8 cellular contexts compared by ENCODE assay signal in genomic region chr12:20549115-20549719, GRCh38.
DNase-seq lines count a peak whose midpoint lies in the region; ATAC-seq and TF ChIP-seq lines count a peak whose summit lies in the region.

No MANE protein-coding gene starts in this region.

- H3K27me3 Mint-ChIP-seq in endothelial cell (ENCODE audit: unreplicated experiment) (no peaks in the 10 kb centered on the region), nephron (ENCODE audit: low read depth) (no peaks in the 10 kb centered on the region)

- TF ChIP-seq CTCF in LNCaP clone FGC (IDR thresholded peaks at IDR 0.05; ENCODE audit: control insufficient read depth, extremely low read depth, insufficient read depth) (peak; percentile 65), endothelial cell (IDR thresholded peaks at IDR 0.05; ENCODE audit: unreplicated experiment) (peak; percentile 40), nephron (IDR thresholded peaks at IDR 0.05; ENCODE audit: unreplicated experiment in 3 of 3) (peak; percentile 56 to 72 (median 70))

- H3K4me1 Mint-ChIP-seq in endothelial cell (ENCODE audit: unreplicated experiment) (no peaks in the 10 kb centered on the region), nephron (peaks cover 34% of the 10 kb centered on the region)

- H3K27ac Mint-ChIP-seq in endothelial cell (ENCODE audit: unreplicated experiment) (no peak overlapping the region), nephron (peak overlapping the region in 2 of 3 experiments; percentile 27 to 79)

- H3K36me3 Mint-ChIP-seq in endothelial cell (ENCODE audit: low read depth, unreplicated experiment) (no peaks in the 10 kb centered on the region), nephron (ENCODE audit: low read depth) (peaks cover 7% of the 10 kb centered on the region)

- H3K4me3 Mint-ChIP-seq in endothelial cell (ENCODE audit: unreplicated experiment): no peak overlapping the region
- no peak overlapping the region for H3K4me3 Mint-ChIP-seq in nephron

- H3K9me3 Mint-ChIP-seq in endothelial cell (ENCODE audit: unreplicated experiment) (no peaks in the 10 kb centered on the region), nephron (peaks cover 3% of the 10 kb centered on the region)

- no peak overlapping the region for H3K4me3 ChIP-seq in LNCaP clone FGC (ENCODE audit: low read depth, low read length)

- DNase-seq in DMS53 (lab: John Stamatoyannopoulos, UW) (peak; percentile 80), LNCaP clone FGC (ENCODE audit: low read depth) (no peak), endothelial cell (ENCODE audit: low spot score) (peak; percentile 35), middle frontal gyrus (ENCODE audit: extremely low spot score, low spot score) (no peak), NCI-H2171 treated with DMSO at 0.1 percent for 48 hours (lab: John Stamatoyannopoulos, UW) (no peak)

- ATAC-seq in esophagus mucosa (no peak), HG02678 (IDR thresholded peaks at IDR 0.05; ENCODE audit: unreplicated experiment) (no peak)

Comparison
In these comparisons a context has a peak if more than half of its experiments do, and no peak if none do; other contexts are left out.
1. DNase-seq: peak in DMS53 (single experiment) and endothelial cell (single experiment); none in LNCaP clone FGC (single experiment), middle frontal gyrus (single experiment) and NCI-H2171 treated with DMSO at 0.1 percent for 48 hours (single experiment).
2. Peak in every context shown above with its lines, with median percentiles within 50 percentile points of each other: CTCF ChIP-seq.